ENCODE assay signal across 8 cellular contexts in the genomic region with DNA sequence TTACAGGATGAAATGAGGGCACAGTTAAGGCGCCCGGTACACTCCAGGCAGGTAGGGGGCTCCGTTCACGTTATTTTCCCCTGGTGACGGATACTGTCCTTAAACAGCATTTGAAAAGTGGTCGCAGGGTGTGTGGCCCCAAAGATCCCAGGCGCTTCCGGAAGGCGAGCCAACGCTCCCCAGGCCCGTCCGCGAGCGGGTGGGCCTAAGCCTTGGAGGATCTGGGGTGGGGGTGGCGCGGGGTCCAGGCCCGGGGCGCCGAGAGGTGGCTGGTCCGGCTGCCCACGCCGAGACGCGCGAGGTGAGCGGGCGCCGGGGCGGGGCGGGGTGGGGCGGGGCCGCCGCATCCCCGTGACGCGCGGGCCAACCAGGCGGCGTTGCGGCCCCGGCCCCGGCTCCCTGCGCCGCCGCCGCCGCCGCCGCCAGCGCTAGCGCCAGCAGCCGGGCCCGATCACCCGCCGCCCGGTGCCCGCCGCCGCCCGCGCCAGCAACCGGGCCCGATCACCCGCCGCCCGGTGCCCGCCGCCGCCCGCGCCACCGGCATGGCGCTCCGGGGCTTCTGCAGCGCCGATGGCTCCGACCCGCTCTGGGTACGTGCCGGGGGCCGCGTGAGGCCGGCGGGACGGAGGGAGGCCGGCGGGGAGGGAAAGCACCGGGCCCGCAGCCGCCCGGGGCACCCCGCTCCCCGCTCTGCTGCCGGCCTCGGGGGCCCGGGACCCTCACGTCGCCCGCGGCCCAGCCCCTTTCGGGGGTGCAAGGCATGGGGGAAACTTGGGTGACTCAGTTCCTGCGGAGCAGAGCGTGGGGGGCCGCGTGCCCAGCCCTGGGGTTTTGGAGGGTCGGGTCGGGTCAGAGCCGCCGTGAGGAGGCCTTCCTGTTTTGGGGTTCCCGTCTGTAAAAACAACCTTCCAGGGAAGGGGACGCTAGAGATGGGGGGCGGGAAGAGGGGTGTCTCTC. TPM values are rescaled to one million over a fixed set of nuclear protein-coding genes. Genes with fewer than 3 reads are reported as not detected.
DNase-seq lines count a peak whose midpoint lies in the region; ATAC-seq, FAIRE-seq and TF ChIP-seq lines count a peak whose summit lies in the region.

A gene (plus strand): TSS at position 407 of the 957 bp plus-strand sequence. CDS start 136 bp downstream, at position 543.

- ATAC-seq in HG03025 (IDR thresholded peaks at IDR 0.05; ENCODE audit: low FRiP score, unreplicated experiment): peak; percentile 49

- POLR2A ChIA-PET in RWPE1 (lab: Yijun Ruan, JAX; ENCODE audit: low non-redundant PET): interaction anchor here (0.5 to 0.8 kb wide), 2 partner anchors 63 to 70 kb away, joined by 3 read pairs; no protein-coding TSS in a partner anchor

- peak within 1 kb of the TSS; percentile 86 for H4K12ac ChIP-seq in trophoblast cell (ENCODE audit: low read depth, low read length)

- peak within 1 kb of the TSS; percentile 84 for H2BK12ac ChIP-seq in trophoblast cell (ENCODE audit: low read length)

- DNase-seq in NCI-H1436 (lab: John Stamatoyannopoulos, UW) (peak; percentile 13), NCI-H1436 treated with DMSO at 0.1 percent for 48 hours (lab: John Stamatoyannopoulos, UW) (no peak), RWPE1 (ENCODE audit: low spot score) (peak; percentile 58), head of caudate nucleus (peak in 29 of 42 donors; percentile 15 to 62 (median 35)), trophoblast cell (peak in 1 of 2 donors; percentile 59), urothelium cell line (ENCODE audit: low spot score) (peak; percentile 80)
- peak; percentile 17 to 52 (median 22) for DNase-seq in activated naive CD4-positive, alpha-beta T cell (lab: John Stamatoyannopoulos, UW)

- H3K14ac ChIP-seq in trophoblast cell (ENCODE audit: low read length): peak within 1 kb of the TSS; percentile 91

- H2BK120ac ChIP-seq in trophoblast cell (ENCODE audit: insufficient read depth, low read length, poor library complexity): peak within 1 kb of the TSS; percentile 41

- peak within 1 kb of the TSS; percentile 78 for H3K4me3 ChIP-seq in trophoblast cell (ENCODE audit: low read depth, low read length)

- H3K79me2 ChIP-seq in trophoblast cell (ENCODE audit: control insufficient read depth, insufficient read depth, low read length, poor library complexity): peaks cover 8% of the 10 kb centered on the region

- intact Hi-C loops in head of caudate nucleus (cut with DNase I): no loop called here

- H3K4me1 ChIP-seq in trophoblast cell (ENCODE audit: control insufficient read depth in 1 of 2, insufficient read depth in 2 of 2, low read length in 2 of 2): peaks cover 5 to 11% of the 10 kb centered on the region in 2 experiments

- WGBS in trophoblast cell (ENCODE audit: extremely low coverage, insufficient coverage, insufficient read length): no CpG with 5 or more reads among the region's 112 CpGs

- no peaks in the 10 kb centered on the region for H3K27me3 ChIP-seq in trophoblast cell (ENCODE audit: insufficient read depth, low read length)

- peak within 1 kb of the TSS; percentile 19 for H2AK5ac ChIP-seq in trophoblast cell (ENCODE audit: low read length)

- H2BK5ac ChIP-seq in trophoblast cell (ENCODE audit: low read depth, low read length, poor library complexity): peak within 1 kb of the TSS; percentile 68

- H3K4ac ChIP-seq in trophoblast cell (ENCODE audit: low read depth, low read length): peak within 1 kb of the TSS; percentile 82

- TF ChIP-seq CTCF in RWPE1 (conservative IDR thresholded peaks at IDR 0.05; ENCODE audit: low read depth): no peak

- H3K23ac ChIP-seq in trophoblast cell (ENCODE audit: low read length): no peak within 1 kb of the TSS

- peak within 1 kb of the TSS; percentile 89 for H3K18ac ChIP-seq in trophoblast cell (ENCODE audit: low read length)

- peak within 1 kb of the TSS; percentile 82 for H4K8ac ChIP-seq in trophoblast cell (ENCODE audit: low read depth, low read length)

- FAIRE-seq in urothelium cell line (lab: Jason Lieb, UNC): no peak

- no peaks in the 10 kb centered on the region for H3K9me3 ChIP-seq in trophoblast cell (ENCODE audit: insufficient read depth, low read depth, low read length)

- peaks cover 10% of the 10 kb centered on the region for H3K79me1 ChIP-seq in trophoblast cell (ENCODE audit: low read length)

- H3K36me3 ChIP-seq in trophoblast cell (ENCODE audit: control insufficient read depth in 1 of 2, insufficient read depth in 2 of 2, low read length in 2 of 2): no peaks in the 10 kb centered on the region

- CTCF ChIA-PET in RWPE1 (lab: Yijun Ruan, JAX): interaction anchor here (0.7 kb wide), 1 partner anchor 113 kb away, joined by 5 read pairs; no protein-coding TSS in a partner anchor

- H4K91ac ChIP-seq in trophoblast cell (ENCODE audit: low read depth, low read length): peak within 1 kb of the TSS; percentile 83

- H3K4me2 ChIP-seq in trophoblast cell (ENCODE audit: low read length): peak within 1 kb of the TSS; percentile 75

- H2AFZ ChIP-seq in trophoblast cell (ENCODE audit: insufficient read depth, low read length, poor library complexity): peak within 1 kb of the TSS; percentile 91

- H3K27ac ChIP-seq in RWPE1: peak within 1 kb of the TSS; percentile 89
- no peak within 1 kb of the TSS for H3K27ac ChIP-seq in trophoblast cell (ENCODE audit: low read depth, low read length)

- H3K9ac ChIP-seq in trophoblast cell (ENCODE audit: low read length): peak within 1 kb of the TSS; percentile 55

RNA-seq across cellular contexts. Expression of the gene that starts here (rescaled TPM):
- 15.6 and 16.1 TPM in 2 replicates for polyA plus RNA-seq in trophoblast cell (2013)
